Comparison of ENCODE assay signal across 16 cellular contexts in genomic region chr2:190328748-190329147, GRCh38. TPM values are rescaled to one million over a fixed set of nuclear protein-coding genes. Genes with fewer than 3 reads are reported as not detected.
DNase-seq lines count a peak whose midpoint lies in the region; ATAC-seq, FAIRE-seq and TF ChIP-seq lines count a peak whose summit lies in the region.
"Had no signal": no experiment of that assay in that cellular context is flagged by ENCODE, and none has a peak within 500 bp of the region (broad histone marks: within the 10 kb centered on the region; RNA-seq: fewer than 3 reads in every experiment).

No MANE protein-coding gene starts in this region.

- no peak overlapping the region for H3K27ac ChIP-seq in foreskin keratinocyte
- H3K27ac ChIP-seq: BLaER1 treated with 17β-estradiol and CSF1 and Interleukin-3, amounts not matched to agents 10 nM and 100 nM; epithelial cell of prostate; WERI-Rb-1 had no signal

- no peak overlapping the region for H3K27ac Mint-ChIP-seq in natural killer cell treated with Interleukin-12 subunit alpha and Interleukin-12 subunit beta and Interleukin-15 and Interleukin-18, amount 100 ng/mL, for 72 hours
- H3K27ac Mint-ChIP-seq in endothelial cell (ENCODE audit: unreplicated experiment), result no peak overlapping the region
- H3K27ac Mint-ChIP-seq: nephron had no signal

- H3K27me3 ChIP-seq in foreskin keratinocyte (no peaks in the 10 kb centered on the region), H7 (ENCODE audit: control insufficient read depth, insufficient read depth, low read length) (no peaks in the 10 kb centered on the region)
- H3K27me3 ChIP-seq: BLaER1 treated with 17β-estradiol and CSF1 and Interleukin-3, amounts not matched to agents 10 nM and 100 nM had no signal

- no peaks in the 10 kb centered on the region for H3K4me1 Mint-ChIP-seq in natural killer cell treated with Interleukin-12 subunit alpha and Interleukin-12 subunit beta and Interleukin-15 and Interleukin-18, amount 100 ng/mL, for 72 hours (ENCODE audit: low read depth in 2 of 2)
- H3K4me1 Mint-ChIP-seq in endothelial cell (ENCODE audit: unreplicated experiment), result peaks cover 8% of the 10 kb centered on the region
- H3K4me1 Mint-ChIP-seq: nephron had no signal

- TF ChIP-seq CTCF in foreskin keratinocyte (conservative IDR thresholded peaks at IDR 0.05) (peak; percentile 57), endothelial cell (IDR thresholded peaks at IDR 0.05; ENCODE audit: unreplicated experiment) (no peak)

- peak; percentile 56 for FAIRE-seq in A204.1 (lab: Jason Lieb, UNC)
- peak; percentile 28 for FAIRE-seq in G401.6 (lab: Jason Lieb, UNC)
- FAIRE-seq in TTC549 (lab: Jason Lieb, UNC), result peak; percentile 58
- FAIRE-seq: urothelium cell line had no signal

- H3K4me1 ChIP-seq in foreskin keratinocyte, result no peaks in the 10 kb centered on the region
- H3K4me1 ChIP-seq: BLaER1 treated with 17β-estradiol and CSF1 and Interleukin-3, amounts not matched to agents 10 nM and 100 nM had no signal

- H3K4me3 Mint-ChIP-seq in natural killer cell treated with Interleukin-12 subunit alpha and Interleukin-12 subunit beta and Interleukin-15 and Interleukin-18, amount 100 ng/mL, for 72 hours, result no peak overlapping the region
- H3K4me3 Mint-ChIP-seq in endothelial cell (ENCODE audit: unreplicated experiment), result no peak overlapping the region
- H3K4me3 Mint-ChIP-seq: nephron had no signal

- H3K27me3 Mint-ChIP-seq in natural killer cell treated with Interleukin-12 subunit alpha and Interleukin-12 subunit beta and Interleukin-15 and Interleukin-18, amount 100 ng/mL, for 72 hours, result peaks cover 39 to 58% of the 10 kb centered on the region in 2 donors
- no peaks in the 10 kb centered on the region for H3K27me3 Mint-ChIP-seq in endothelial cell (ENCODE audit: unreplicated experiment)

- ATAC-seq in foreskin keratinocyte (no peak), GM21723 (IDR thresholded peaks at IDR 0.05; ENCODE audit: unreplicated experiment) (no peak)
- ATAC-seq in natural killer cell treated with Interleukin-12 subunit alpha and Interleukin-12 subunit beta and Interleukin-15 and Interleukin-18, amount 100 ng/mL, for 72 hours, result no peak

- H3K4me3 ChIP-seq in H7 (ENCODE audit: insufficient read depth, low read depth, low read length), result no peak overlapping the region
- H3K4me3 ChIP-seq: BLaER1 treated with 17β-estradiol and CSF1 and Interleukin-3, amounts not matched to agents 10 nM and 100 nM had no signal

- no peaks in the 10 kb centered on the region for H3K36me3 ChIP-seq in H7 (replicated peaks; ENCODE audit: control insufficient read depth, insufficient read depth, low read length)
- H3K36me3 ChIP-seq: BLaER1 treated with 17β-estradiol and CSF1 and Interleukin-3, amounts not matched to agents 10 nM and 100 nM; WERI-Rb-1 had no signal

- DNase-seq in foreskin keratinocyte, result no peak
- no peak for DNase-seq in natural killer cell treated with Interleukin-12 subunit alpha and Interleukin-12 subunit beta and Interleukin-15 and Interleukin-18, amount 100 ng/mL, for 72 hours (ENCODE audit: low spot score)
- DNase-seq in H7, result no peak
- no peak for DNase-seq in endothelial cell (ENCODE audit: low spot score)
- DNase-seq: activated CD8-positive, alpha-beta memory T cell treated with anti-CD3 and anti-CD28 coated beads, Interleukin-2, amount 50 U/mL, for 48 hours; amygdala; NCI-H2029 treated with DMSO at 0.1 percent for 48 hours; WERI-Rb-1 had no signal

- H3K36me3 Mint-ChIP-seq in natural killer cell treated with Interleukin-12 subunit alpha and Interleukin-12 subunit beta and Interleukin-15 and Interleukin-18, amount 100 ng/mL, for 72 hours, result no peaks in the 10 kb centered on the region
- no peaks in the 10 kb centered on the region for H3K36me3 Mint-ChIP-seq in endothelial cell (ENCODE audit: low read depth, unreplicated experiment)

- no peaks in the 10 kb centered on the region for H3K9me3 Mint-ChIP-seq in natural killer cell treated with Interleukin-12 subunit alpha and Interleukin-12 subunit beta and Interleukin-15 and Interleukin-18, amount 100 ng/mL, for 72 hours
- no peaks in the 10 kb centered on the region for H3K9me3 Mint-ChIP-seq in endothelial cell (ENCODE audit: unreplicated experiment)
- H3K9me3 Mint-ChIP-seq: nephron had no signal

RNA-seq across cellular contexts. Expression of gene HIBCH, which starts 9.1 kb away (rescaled TPM):
- total RNA-seq in foreskin keratinocyte (15.9 and 16.8 TPM in 2 replicates), endothelial cell (ENCODE audit: unreplicated experiment) (29.8 TPM)
- polyA plus RNA-seq in foreskin keratinocyte, result 13.6 and 14.2 TPM in 2 replicates
- 10 to 100 TPM; 19.8 to 68.4 TPM for total RNA-seq in natural killer cell treated with Interleukin-12 subunit alpha and Interleukin-12 subunit beta and Interleukin-15 and Interleukin-18, amount 100 ng/mL, for 72 hours
- 13.0 and 14.3 TPM in 2 replicates for total RNA-seq in H7 (2014; rRNA removed; shearing (Covaris generic))

RNA-seq across cellular contexts. Expression of gene INPP1, which starts 14.6 kb away (rescaled TPM):
- 8.3 and 10.3 TPM in 2 replicates for total RNA-seq in foreskin keratinocyte
- polyA plus RNA-seq in foreskin keratinocyte, result 8.6 and 10.8 TPM in 2 replicates
- total RNA-seq in natural killer cell treated with Interleukin-12 subunit alpha and Interleukin-12 subunit beta and Interleukin-15 and Interleukin-18, amount 100 ng/mL, for 72 hours, result 10 to 100 TPM; 13.5 to 19.4 TPM
- 0.74 and 1.8 TPM in 2 replicates for total RNA-seq in H7 (2014; rRNA removed; shearing (Covaris generic))
- total RNA-seq in endothelial cell (ENCODE audit: unreplicated experiment), result 11.7 TPM
